Comparison of ENCODE assay signal across 15 cellular contexts in genomic region chr12:12685305-12685704, GRCh38. TPM values are rescaled to one million over a fixed set of nuclear protein-coding genes. Genes with fewer than 3 reads are reported as not detected.
DNase-seq lines count a peak whose midpoint lies in the region; TF ChIP-seq lines count a peak whose summit lies in the region.
"Had no signal": no experiment of that assay in that cellular context is flagged by ENCODE, and none has a peak within 500 bp of the region (broad histone marks: within the 10 kb centered on the region; RNA-seq: fewer than 3 reads in every experiment).

No MANE protein-coding gene starts in this region.

- H3K36me3 ChIP-seq in thyroid gland (no peaks in the 10 kb centered on the region), Peyer's patch (no peaks in the 10 kb centered on the region)
- H3K36me3 ChIP-seq: right atrium auricular region had no signal

- TF ChIP-seq POLR2A in thyroid gland (IDR thresholded peaks at IDR 0.05) = no peak
- no peak for TF ChIP-seq POLR2A in Peyer's patch (IDR thresholded peaks at IDR 0.05)

- H3K27ac Mint-ChIP-seq in MCF 10A (ENCODE audit: low read depth, unreplicated experiment) = no peak overlapping the region
- H3K27ac Mint-ChIP-seq: activated CD4-positive, alpha-beta T cell treated with anti-CD3 and anti-CD28 coated beads, Interleukin-2, amount 10 ng/mL, durations not matched to agents 7 days and 5 days; B cell; stimulated activated naive CD8-positive, alpha-beta T cell treated with anti-CD3 and anti-CD28 coated beads, Interleukin-15, Interleukin-2, amounts not matched to agents 100 ng/mL and 50 ng/mL, for 24 hours; T-helper 2 cell treated with Interferon-gamma antibody and Interleukin-4, amounts not matched to agents 5 μg/mL and 100 μg/mL, for 36 hours had no signal

- CTCF ChIA-PET in MCF 10A (lab: Yijun Ruan, JAX) = interaction anchor here (0.7 kb wide), 1 partner anchor 17 kb away, joined by 3 read pairs; no protein-coding TSS in a partner anchor

- POLR2A ChIA-PET in MCF 10A (lab: Yijun Ruan, JAX) = no interaction called here

- TF ChIP-seq CTCF in thyroid gland (IDR thresholded peaks at IDR 0.05) = no peak
- no peak for TF ChIP-seq CTCF in MCF 10A (IDR thresholded peaks at IDR 0.05; ENCODE audit: unreplicated experiment)
- no peak for TF ChIP-seq CTCF in Peyer's patch (IDR thresholded peaks at IDR 0.05)

- no peaks in the 10 kb centered on the region for H3K9me3 Mint-ChIP-seq in MCF 10A (ENCODE audit: unreplicated experiment)
- H3K9me3 Mint-ChIP-seq: activated CD4-positive, alpha-beta T cell treated with anti-CD3 and anti-CD28 coated beads, Interleukin-2, amount 10 ng/mL, durations not matched to agents 7 days and 5 days; stimulated activated naive CD8-positive, alpha-beta T cell treated with anti-CD3 and anti-CD28 coated beads, Interleukin-15, Interleukin-2, amounts not matched to agents 100 ng/mL and 50 ng/mL, for 24 hours; T-helper 2 cell treated with Interferon-gamma antibody and Interleukin-4, amounts not matched to agents 5 μg/mL and 100 μg/mL, for 36 hours had no signal

- no peaks in the 10 kb centered on the region for H3K27me3 ChIP-seq in thyroid gland
- H3K27me3 ChIP-seq in Peyer's patch = no peaks in the 10 kb centered on the region
- H3K27me3 ChIP-seq: right atrium auricular region had no signal

- H3K4me3 ChIP-seq in thyroid gland (replicated peaks in 1 of 3) (no peak overlapping the region), Peyer's patch (no peak overlapping the region)
- H3K4me3 ChIP-seq: right atrium auricular region had no signal

- H3K4me1 ChIP-seq in thyroid gland (no peaks in the 10 kb centered on the region), Peyer's patch (no peaks in the 10 kb centered on the region)

- H3K4me3 Mint-ChIP-seq in MCF 10A (ENCODE audit: unreplicated experiment) = no peak overlapping the region
- H3K4me3 Mint-ChIP-seq: activated CD4-positive, alpha-beta T cell treated with anti-CD3 and anti-CD28 coated beads, Interleukin-2, amount 10 ng/mL, durations not matched to agents 7 days and 5 days; B cell; stimulated activated naive CD8-positive, alpha-beta T cell treated with anti-CD3 and anti-CD28 coated beads, Interleukin-15, Interleukin-2, amounts not matched to agents 100 ng/mL and 50 ng/mL, for 24 hours; T-helper 2 cell treated with Interferon-gamma antibody and Interleukin-4, amounts not matched to agents 5 μg/mL and 100 μg/mL, for 36 hours had no signal

- WGBS in thyroid gland, 2 donors = 42 to 48% methylated on average over 4 of the region's 4 CpGs

- H3K36me3 Mint-ChIP-seq in MCF 10A (ENCODE audit: insufficient read depth, unreplicated experiment) = no peaks in the 10 kb centered on the region

- no TSS peak for BruUV-seq in MCF 10A (replicated peaks; lab: Mats Ljungman, UMichigan)

- DNase-seq in DMS153 treated with DMSO at 0.1 percent for 48 hours (lab: John Stamatoyannopoulos, UW; ENCODE audit: unreplicated experiment) (peak; percentile 73), NCI-H128 (lab: John Stamatoyannopoulos, UW; ENCODE audit: unreplicated experiment) (peak; percentile 16), left kidney (ENCODE audit: low read depth, low spot score) (peak; percentile 31), thyroid gland (no peak), MCF 10A (ENCODE audit: unreplicated experiment) (no peak), Peyer's patch (no peak), SKM-1 treated with dmso at 0.1 percent for 144 hours (lab: John Stamatoyannopoulos, UW; ENCODE audit: unreplicated experiment) (no peak)
- DNase-seq: GOT3 had no signal

- no peaks in the 10 kb centered on the region for H3K27me3 Mint-ChIP-seq in MCF 10A (ENCODE audit: insufficient read depth, unreplicated experiment)
- H3K27me3 Mint-ChIP-seq: activated CD4-positive, alpha-beta T cell treated with anti-CD3 and anti-CD28 coated beads, Interleukin-2, amount 10 ng/mL, durations not matched to agents 7 days and 5 days; B cell; stimulated activated naive CD8-positive, alpha-beta T cell treated with anti-CD3 and anti-CD28 coated beads, Interleukin-15, Interleukin-2, amounts not matched to agents 100 ng/mL and 50 ng/mL, for 24 hours had no signal

- H3K9me3 ChIP-seq in thyroid gland = no peaks in the 10 kb centered on the region
- no peaks in the 10 kb centered on the region for H3K9me3 ChIP-seq in Peyer's patch
- H3K9me3 ChIP-seq: right atrium auricular region had no signal

- intact Hi-C loops in thyroid gland (cut with DNase I) (no loop called here), MCF 10A (cut with micrococcal nuclease) (no loop called here)

- peak overlapping the region; percentile 90 for H3K27ac ChIP-seq in angular gyrus (ENCODE audit: low read depth, low read length)
- H3K27ac ChIP-seq in thyroid gland = no peak overlapping the region
- no peak overlapping the region for H3K27ac ChIP-seq in Peyer's patch
- H3K27ac ChIP-seq: right atrium auricular region had no signal

- no peaks in the 10 kb centered on the region for H3K4me1 Mint-ChIP-seq in MCF 10A (ENCODE audit: insufficient read depth, unreplicated experiment)
- H3K4me1 Mint-ChIP-seq: B cell had no signal

RNA-seq across cellular contexts. Expression of gene GPR19, which starts 10.7 kb away (rescaled TPM):
- not detected for total RNA-seq in thyroid gland
- total RNA-seq in MCF 10A (2022) = 0.93 TPM in 1 of 2 replicates, not detected in the other
- total RNA-seq in Peyer's patch = 1 to 10 TPM in 1 of 4 donors, under 1 TPM in 1, not detected in 2; 0.54 to 1.2 TPM
- total RNA-seq: mesenteric fat pad, right atrium auricular region had no signal

RNA-seq across cellular contexts. Expression of gene CDKN1B, which starts 31.9 kb away (rescaled TPM):
- total RNA-seq in thyroid gland = 10 to 100 TPM; 52.3 to 77.3 (median 62.7) TPM
- total RNA-seq in MCF 10A (2022) = 33.9 and 41.6 TPM in 2 replicates
- 10 to 100 TPM; 37.7 to 66.0 (median 48.1) TPM for total RNA-seq in Peyer's patch

Comparison
In these comparisons a context has a peak if more than half of its experiments do, and no peak if none do; other contexts are left out.
1. DNase-seq: peak in DMS153 treated with DMSO at 0.1 percent for 48 hours (single experiment), NCI-H128 (single experiment) and left kidney (single experiment); none in thyroid gland (0 of 2), MCF 10A (single experiment), Peyer's patch (0 of 3) and SKM-1 treated with dmso at 0.1 percent for 144 hours (single experiment).